1 cellular context compared by ENCODE assay signal in genomic region chr6:43181942-43182860, GRCh38.
TF ChIP-seq lines count a peak whose summit lies in the region.

TSS of gene CUL9 (plus strand) at chr6:43182196. CDS start at chr6:43184311, 2,115 bp downstream.

TF ChIP-seq in HepG2, 621 proteins besides CTCF, POLR2A, EP300 and RAD21 (continued from another document and continues in another):
- TF ChIP-seq FOXP1 (IDR thresholded peaks at IDR 0.05) (no peak), FOXP1 (CRISPR knock-in tag; IDR thresholded peaks at IDR 0.05) (no peak), ZNF407 (CRISPR knock-in tag; IDR thresholded peaks at IDR 0.05; ENCODE audit: not compliant biosample characterization) (peak; percentile 83), PHF21A (CRISPR knock-in tag; IDR thresholded peaks at IDR 0.05) (peak; percentile 53; the same call in 1 of the 2 replicates), PCBP1 (IDR thresholded peaks at IDR 0.05; ENCODE audit: borderline replicate concordance, low read depth, low read length) (0 out of 2 replicates have a peak, but pooled peaks have one; percentile 75), DR1 (CRISPR knock-in tag; IDR thresholded peaks at IDR 0.05) (no peak; the same call in 1 of the 2 replicates), ZMYM2 (CRISPR knock-in tag; IDR thresholded peaks at IDR 0.05) (no peak), SMAD1 (CRISPR knock-in tag; IDR thresholded peaks at IDR 0.05; ENCODE audit: borderline replicate concordance, low read depth) (peak; percentile 43; the same call in 1 of the 2 replicates), REL (CRISPR knock-in tag; conservative IDR thresholded peaks at IDR 0.05) (0 out of 2 replicates have a peak, but pooled peaks have one; percentile 15), ZBTB49 (CRISPR knock-in tag; IDR thresholded peaks at IDR 0.05; ENCODE audit: borderline replicate concordance) (no peak), ZNF280B (CRISPR knock-in tag; IDR thresholded peaks at IDR 0.05; ENCODE audit: borderline replicate concordance) (peak; percentile 85), ADNP (CRISPR knock-in tag; IDR thresholded peaks at IDR 0.05) (no peak), ZNF33B (CRISPR knock-in tag; IDR thresholded peaks at IDR 0.05) (no peak), NR3C1 (CRISPR knock-in tag; IDR thresholded peaks at IDR 0.05) (no peak), SKI (IDR thresholded peaks at IDR 0.05; ENCODE audit: partially characterized antibody) (peak; percentile 37), U2AF1 (optimal IDR thresholded peaks at IDR 0.05; ENCODE audit: low read depth, low read length) (peak; percentile 43), ZBTB43 (CRISPR knock-in tag; conservative IDR thresholded peaks at IDR 0.05) (peak; percentile 60; the same call in 1 of the 2 replicates), ZFY (CRISPR knock-in tag; IDR thresholded peaks at IDR 0.05) (peak; percentile 84), ZNF891 (CRISPR knock-in tag; IDR thresholded peaks at IDR 0.05) (no peak), PCBP2 (optimal IDR thresholded peaks at IDR 0.05; ENCODE audit: low read depth, low read length, poor library complexity, severe bottlenecking) (peak; percentile 17), ZBTB1 (CRISPR knock-in tag; IDR thresholded peaks at IDR 0.05; ENCODE audit: borderline replicate concordance) (no peak), KMT2B (CRISPR knock-in tag; IDR thresholded peaks at IDR 0.05) (peak; percentile 96), BRF2 (CRISPR knock-in tag; IDR thresholded peaks at IDR 0.05) (peak; percentile 15; the same call in 1 of the 2 replicates), ZNF577 (CRISPR knock-in tag; IDR thresholded peaks at IDR 0.05; ENCODE audit: borderline replicate concordance, low read depth) (no peak), ZC3H4 (CRISPR knock-in tag; IDR thresholded peaks at IDR 0.05; ENCODE audit: borderline replicate concordance) (no peak), NFKB2 (CRISPR knock-in tag; IDR thresholded peaks at IDR 0.05; ENCODE audit: borderline replicate concordance) (peak; percentile 90), ZNF318 (CRISPR knock-in tag; IDR thresholded peaks at IDR 0.05) (peak; percentile 23; the same call in 1 of the 2 replicates), ZNF850 (CRISPR knock-in tag; conservative IDR thresholded peaks at IDR 0.05) (no peak), ZNF644 (CRISPR knock-in tag; IDR thresholded peaks at IDR 0.05; ENCODE audit: low read depth) (no peak), ZUFSP (CRISPR knock-in tag; IDR thresholded peaks at IDR 0.05; ENCODE audit: borderline replicate concordance) (no peak), SP4 (CRISPR knock-in tag; IDR thresholded peaks at IDR 0.05) (peak; percentile 78), KLF9 (CRISPR knock-in tag; IDR thresholded peaks at IDR 0.05; ENCODE audit: low read depth) (no peak), RFXANK (CRISPR knock-in tag; IDR thresholded peaks at IDR 0.05) (no peak)
